In the genomic region with DNA sequence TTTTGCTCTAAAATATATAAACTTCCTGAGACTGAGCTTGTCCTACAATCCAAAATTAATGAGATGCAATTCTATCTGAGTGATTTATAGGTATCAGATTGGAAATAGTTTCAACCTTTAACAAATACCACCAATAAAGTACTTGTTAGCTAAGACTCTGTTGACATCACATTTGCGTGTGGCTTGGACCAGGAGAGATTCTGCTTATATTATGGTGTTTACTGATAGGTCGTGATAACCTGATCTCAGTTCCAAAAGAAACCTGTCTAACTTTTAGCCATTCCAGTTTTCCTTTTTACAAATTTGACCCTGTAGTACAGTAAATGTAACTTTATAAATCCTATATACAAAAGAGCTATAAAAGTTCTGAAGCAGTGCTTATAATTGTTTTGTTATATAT, we compare ENCODE assay signal across 29 cellular contexts.
DNase-seq lines count a peak whose midpoint lies in the region; TF ChIP-seq lines count a peak whose summit lies in the region.
"Had no signal": no experiment of that assay in that cellular context is flagged by ENCODE, and none has a peak within 500 bp of the region (broad histone marks: within the 10 kb centered on the region; RNA-seq: fewer than 3 reads in every experiment).

No MANE protein-coding gene starts in this region.

- in situ Hi-C loops in T47D (cut with HindIII; ENCODE audit: low pct_unique_long_range_greater_than_20kb, low sequenced_read_pairs), result no loop called here
- in situ Hi-C loops in mammary epithelial cell (cut with MboI; ENCODE audit: low sequenced_read_pairs in 2 of 2), result no loop called here

- no peaks in the 10 kb centered on the region for H3K9me3 ChIP-seq in mammary epithelial cell (replicated peaks; ENCODE audit: insufficient read depth, low read length)
- H3K9me3 ChIP-seq: A549, BE2C, Caco-2 had no signal

- peaks cover 7% of the 10 kb centered on the region for H3K4me1 ChIP-seq in mammary epithelial cell (ENCODE audit: insufficient read depth, low read length)
- H3K4me1 ChIP-seq: A549; BE2C; BLaER1; BLaER1 treated with 17β-estradiol and CSF1 and Interleukin-3, amounts not matched to agents 10 nM and 100 nM; Caco-2 had no signal

- no peak overlapping the region for H3K27ac ChIP-seq in mammary epithelial cell (ENCODE audit: insufficient read depth, low read depth, low read length)
- H3K27ac ChIP-seq: 22Rv1; A549; BLaER1; BLaER1 treated with 17β-estradiol and CSF1 and Interleukin-3, amounts not matched to agents 10 nM and 100 nM; C4-2B had no signal

- CTCF ChIA-PET in mammary epithelial cell (lab: Charles Lee; ENCODE audit: low non-redundant PET), result no interaction called here

- DNase-seq in T47D (ENCODE audit: low read depth in 1 of 2, low spot score in 1 of 2) (peak; percentile 40 to 81), mammary epithelial cell (no peak), LNCaP clone FGC (ENCODE audit: low read depth) (peak; percentile 88)
- DNase-seq in activated T-cell treated with anti-CD3 and anti-CD28 coated beads, Interleukin-2, amount 50 U/mL, for 1 hour, result no peak
- DNase-seq: 8988T; ACHN; AML-193; BE2C; C1 segment of cervical spinal cord; Caco-2; Calu3; CD4-positive, alpha-beta memory T cell; CD4-positive, alpha-beta T cell; CD4-positive, CD25-positive, alpha-beta regulatory T cell; CD8-positive, alpha-beta memory T cell; CD8-positive, alpha-beta T cell; COR-L47; DMS 273 treated with DMSO at 0.1 percent for 48 hours; DMS153; DMS53; DMS79; DMS79 treated with DMSO at 0.1 percent for 48 hours; DND-41; EL had no signal

- no peak overlapping the region for H2AFZ ChIP-seq in mammary epithelial cell (ENCODE audit: low read depth, low read length)

- no peak overlapping the region for H3K4me3 ChIP-seq in mammary epithelial cell (replicated peaks in 1 of 3; ENCODE audit: insufficient read depth in 1 of 3, low read depth in 2 of 3, low read length in 3 of 3)
- H3K4me3 ChIP-seq in LNCaP clone FGC (ENCODE audit: low read depth, low read length), result no peak overlapping the region
- H3K4me3 ChIP-seq: A549; BLaER1; BLaER1 treated with 17β-estradiol and CSF1 and Interleukin-3, amounts not matched to agents 10 nM and 100 nM had no signal

- WGBS in mammary epithelial cell (ENCODE audit: low coverage, missing lambda C conversion rate), result 67% methylated on average over 1 of the region's 2 CpGs

- no peaks in the 10 kb centered on the region for H3K79me2 ChIP-seq in mammary epithelial cell (ENCODE audit: insufficient read depth, low read length)

- no TSS peak for BruUV-seq in mammary epithelial cell (replicated peaks; lab: Mats Ljungman, UMichigan)

- H3K4me2 ChIP-seq in mammary epithelial cell (ENCODE audit: insufficient read depth, low read depth, low read length), result no peak overlapping the region
- H3K4me2 ChIP-seq: A549; BLaER1; BLaER1 treated with 17β-estradiol and CSF1 and Interleukin-3, amounts not matched to agents 10 nM and 100 nM had no signal

- no peaks in the 10 kb centered on the region for H4K20me1 ChIP-seq in mammary epithelial cell (ENCODE audit: insufficient read depth, low read length)
- H4K20me1 ChIP-seq: BLaER1; BLaER1 treated with 17β-estradiol and CSF1 and Interleukin-3, amounts not matched to agents 10 nM and 100 nM had no signal

- no peak for TF ChIP-seq CTCF in mammary epithelial cell (conservative IDR thresholded peaks at IDR 0.05 in 1 of 2, IDR thresholded peaks at IDR 0.05 in 1 of 2; ENCODE audit: extremely low read depth in 1 of 2, insufficient read depth in 1 of 2, low read depth in 1 of 2, low read length in 2 of 2)
- no peak for TF ChIP-seq CTCF in LNCaP clone FGC (IDR thresholded peaks at IDR 0.05; ENCODE audit: control insufficient read depth, extremely low read depth, insufficient read depth)

- no peaks in the 10 kb centered on the region for H3K27me3 ChIP-seq in mammary epithelial cell (ENCODE audit: insufficient read depth, low read length)
- H3K27me3 ChIP-seq: BE2C; BLaER1; BLaER1 treated with 17β-estradiol and CSF1 and Interleukin-3, amounts not matched to agents 10 nM and 100 nM had no signal

- dilution Hi-C loops in mammary epithelial cell (cut with HindIII; ENCODE audit: low sequenced_read_pairs), result no loop called here

- intact Hi-C loops in mammary epithelial cell (cut with micrococcal nuclease), result no loop called here

- no peak overlapping the region for H3K9ac ChIP-seq in mammary epithelial cell (ENCODE audit: insufficient read depth, low read length)
- H3K9ac ChIP-seq: BLaER1; BLaER1 treated with 17β-estradiol and CSF1 and Interleukin-3, amounts not matched to agents 10 nM and 100 nM had no signal

- H3K36me3 ChIP-seq in mammary epithelial cell (ENCODE audit: insufficient read depth, low read length), result no peaks in the 10 kb centered on the region
- H3K36me3 ChIP-seq: BE2C; BLaER1; BLaER1 treated with 17β-estradiol and CSF1 and Interleukin-3, amounts not matched to agents 10 nM and 100 nM had no signal

Comparison
In these comparisons a context has a peak if more than half of its experiments do, and no peak if none do; other contexts are left out.
1. DNase-seq: peak in T47D (2 of 2) and LNCaP clone FGC (single experiment); none in mammary epithelial cell (single experiment) and activated T-cell treated with anti-CD3 and anti-CD28 coated beads, Interleukin-2, amount 50 U/mL, for 1 hour (single experiment).